ENCODE assay signal across 19 cellular contexts in the genomic region with DNA sequence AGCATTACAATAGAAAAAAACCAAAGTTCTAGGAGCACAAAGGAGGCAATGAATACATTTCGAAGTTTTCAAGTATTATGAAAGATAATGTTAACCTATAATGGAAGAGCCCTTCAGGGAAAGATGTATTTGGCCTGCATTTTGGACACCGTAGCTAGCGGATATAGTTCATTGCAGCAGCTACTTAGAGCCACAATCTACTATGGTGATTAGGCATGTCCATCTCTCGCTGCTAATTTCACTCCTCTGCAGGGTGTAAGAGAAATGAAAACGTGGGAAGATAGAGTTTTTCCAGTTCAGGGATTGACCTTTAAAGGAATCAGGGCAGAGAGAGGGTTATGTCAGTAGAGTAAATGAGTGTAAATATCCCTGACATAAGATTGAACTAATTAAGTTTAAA. TPM values are rescaled to one million over a fixed set of nuclear protein-coding genes. Genes with fewer than 3 reads are reported as not detected.
A peak's percentile ranks its signal among the peaks of the same experiment; 100 is the strongest.
DNase-seq lines count a peak whose midpoint lies in the region; ATAC-seq, FAIRE-seq and TF ChIP-seq lines count a peak whose summit lies in the region.
"Had no signal": no experiment of that assay in that cellular context is flagged by ENCODE, and none has a peak within 500 bp of the region (broad histone marks: within the 10 kb centered on the region; RNA-seq: fewer than 3 reads in every experiment).

No MANE protein-coding gene starts in this region.

- H4K8ac ChIP-seq in mesenchymal stem cell (ENCODE audit: low read length) = no peak overlapping the region

- H2BK15ac ChIP-seq in mesenchymal stem cell (ENCODE audit: low read depth, poor library complexity, severe bottlenecking) = no peak overlapping the region

- no peak for FAIRE-seq in K562 (lab: Jason Lieb, UNC)
- FAIRE-seq: GM12892 had no signal

- H3K36me3 ChIP-seq in K562 (ENCODE audit: control insufficient read depth, insufficient read depth, low read length) = no peaks in the 10 kb centered on the region
- H3K36me3 ChIP-seq in cardiac muscle cell = no peaks in the 10 kb centered on the region
- no peaks in the 10 kb centered on the region for H3K36me3 ChIP-seq in mesenchymal stem cell (ENCODE audit: control insufficient read depth in 1 of 2, insufficient read depth in 2 of 2, low read depth in 1 of 2, low read length in 2 of 2)
- no peaks in the 10 kb centered on the region for H3K36me3 ChIP-seq in spleen
- H3K36me3 ChIP-seq: BLaER1 had no signal

- intact Hi-C loops in K562 (cut with micrococcal nuclease) (no loop called here), spleen (cut with DNase I; ENCODE audit: low total_unique reads) (no loop called here)

- no peaks in the 10 kb centered on the region for H3K27me3 ChIP-seq in K562 (ENCODE audit: control insufficient read depth in 2 of 2, insufficient read depth in 2 of 2, low read length in 2 of 2)
- no peaks in the 10 kb centered on the region for H3K27me3 ChIP-seq in cardiac muscle cell
- no peaks in the 10 kb centered on the region for H3K27me3 ChIP-seq in mesenchymal stem cell (ENCODE audit: control insufficient read depth in 1 of 2, insufficient read depth in 1 of 2, low read length in 2 of 2)
- no peaks in the 10 kb centered on the region for H3K27me3 ChIP-seq in spleen (replicated peaks in 1 of 7)
- H3K27me3 ChIP-seq: BLaER1 had no signal

- no TSS peak for BruUV-seq in K562 (replicated peaks; lab: Mats Ljungman, UMichigan)

- no peak overlapping the region for H3K23ac ChIP-seq in mesenchymal stem cell (ENCODE audit: low read length in 2 of 2)

- POLR2A ChIA-PET in K562 (lab: Yijun Ruan, JAX) = interaction anchor here (1.6 kb wide), 1 partner anchor 9 kb away, joined by 6 read pairs; a partner anchor contains a TSS

- in situ Hi-C loops in K562 (cut with MboI) = no loop called here

- H3K4me2 ChIP-seq in K562 (ENCODE audit: insufficient read depth, low read length) (peak overlapping the region; percentile 67), mesenchymal stem cell (ENCODE audit: low read length, poor library complexity, severe bottlenecking) (no peak overlapping the region)
- H3K4me2 ChIP-seq: BLaER1 had no signal

- no peak overlapping the region for H4K91ac ChIP-seq in mesenchymal stem cell (ENCODE audit: low read length)

- no peak for TF ChIP-seq RAD21 in K562 (CRISPR knock-in tag; conservative IDR thresholded peaks at IDR 0.05 in 1 of 2, IDR thresholded peaks at IDR 0.05 in 1 of 2)

- H3K27ac ChIP-seq in K562 (ENCODE audit: extremely low read depth, low read depth, low read length) (peak overlapping the region; percentile 71), cardiac muscle cell (peak overlapping the region; percentile 49), mesenchymal stem cell (ENCODE audit: low read length, poor library complexity, severe bottlenecking) (no peak overlapping the region), spleen (peak overlapping the region; percentile 18 to 83 (median 66)), substantia nigra (ENCODE audit: low read depth, low read length, poor library complexity, severe bottlenecking) (no peak overlapping the region)
- H3K27ac ChIP-seq: BLaER1, HL-60 had no signal

- H3K79me1 ChIP-seq in mesenchymal stem cell (replicated peaks; ENCODE audit: low read length, poor library complexity, severe bottlenecking) = no peaks in the 10 kb centered on the region

- H2BK120ac ChIP-seq in mesenchymal stem cell (ENCODE audit: low read depth, low read length) = no peak overlapping the region

- no peaks in the 10 kb centered on the region for H3K9me1 ChIP-seq in K562 (ENCODE audit: control insufficient read depth, insufficient read depth, low read length)

- H3K79me2 ChIP-seq in K562 (ENCODE audit: control insufficient read depth, insufficient read depth, low read length) = peaks cover 71% of the 10 kb centered on the region

- H3K18ac ChIP-seq in mesenchymal stem cell (ENCODE audit: low read depth in 1 of 2, low read length in 2 of 2) = no peak overlapping the region

- H3K4me1 ChIP-seq in K562 (replicated peaks in 1 of 2; ENCODE audit: control insufficient read depth in 2 of 2, insufficient read depth in 2 of 2, low read length in 2 of 2) (peaks cover 0 to 34% of the 10 kb centered on the region in 2 experiments; a peak in 3 of 5 replicates), cardiac muscle cell (ENCODE audit: low read depth) (peaks cover 22% of the 10 kb centered on the region), mesenchymal stem cell (ENCODE audit: control insufficient read depth, insufficient read depth, low read depth, low read length) (no peaks in the 10 kb centered on the region), spleen (peaks cover 0 to 17% (median 2%) of the 10 kb centered on the region in 6 donors)
- H3K4me1 ChIP-seq: BLaER1 had no signal

- H3K9me3 ChIP-seq in K562 (replicated peaks; ENCODE audit: control insufficient read depth, insufficient read depth, low read depth, low read length) = no peaks in the 10 kb centered on the region
- no peaks in the 10 kb centered on the region for H3K9me3 ChIP-seq in cardiac muscle cell (ENCODE audit: low read depth)
- H3K9me3 ChIP-seq in mesenchymal stem cell (ENCODE audit: control insufficient read depth, low read length) = no peaks in the 10 kb centered on the region
- H3K9me3 ChIP-seq in spleen = no peaks in the 10 kb centered on the region
- H3K9me3 ChIP-seq: BLaER1 had no signal

- TF ChIP-seq CTCF in K562 (IDR thresholded peaks at IDR 0.05 in 2 of 3, conservative IDR thresholded peaks at IDR 0.05 in 1 of 3; ENCODE audit: insufficient read depth in 2 of 3, low read depth in 1 of 3, low read length in 3 of 3) (no peak), cardiac muscle cell (IDR thresholded peaks at IDR 0.05; ENCODE audit: low read depth, low read length) (no peak), spleen (IDR thresholded peaks at IDR 0.05 in 8 of 11, conservative IDR thresholded peaks at IDR 0.05 in 3 of 11) (no peak)

- H3K4me3 ChIP-seq in K562 (peak overlapping the region; percentile 13; the same call in 1 of the 2 replicates), cardiac muscle cell (no peak overlapping the region), mesenchymal stem cell (ENCODE audit: insufficient read depth in 1 of 2, low read depth in 1 of 2, low read length in 2 of 2) (no peak overlapping the region), spleen (no peak overlapping the region)
- H3K4me3 ChIP-seq: BLaER1 had no signal

- DNase-seq in K562 (ENCODE audit: extremely low read depth in 1 of 4, low spot score in 3 of 4) (no peak), cardiac muscle cell (ENCODE audit: low read depth in 1 of 2, low spot score in 1 of 2) (no peak), mesenchymal stem cell (no peak), spleen (no peak), NOMO-1 treated with DMSO at 0.1 percent for 48 hours (lab: John Stamatoyannopoulos, UW; ENCODE audit: unreplicated experiment) (no peak), substantia nigra (lab: John Stamatoyannopoulos, UW) (no peak)
- DNase-seq: CD4-positive, alpha-beta memory T cell; IMR-90; Karpas-422; NCI-H1417 treated with DMSO at 0.1 percent for 48 hours; NCI-H187 treated with DMSO at 0.1 percent for 48 hours; NCI-H524; NCI-H82; PC-3; RPMI8226 had no signal

- no peak for TF ChIP-seq EP300 in K562 (IDR thresholded peaks at IDR 0.05; ENCODE audit: low read length)

- H3K9ac ChIP-seq in K562 (ENCODE audit: insufficient read depth in 1 of 2, low read depth in 2 of 2, low read length in 2 of 2) = peak overlapping the region in 1 of 2 experiments; percentile 57; a peak in 2 of 4 replicates
- no peak overlapping the region for H3K9ac ChIP-seq in mesenchymal stem cell (ENCODE audit: low read length)
- H3K9ac ChIP-seq: BLaER1 had no signal

- peak overlapping the region; percentile 77 for H2AFZ ChIP-seq in K562 (ENCODE audit: low read depth, low read length)
- H2AFZ ChIP-seq in mesenchymal stem cell (ENCODE audit: low read depth, low read length) = no peak overlapping the region

- CTCF ChIA-PET in K562 (lab: Yijun Ruan, JAX; ENCODE audit: low intra/inter-chr PET ratio) = no interaction called here

- H3K4ac ChIP-seq in mesenchymal stem cell (ENCODE audit: low read depth in 1 of 2, low read length in 2 of 2) = no peak overlapping the region

- no peak overlapping the region for H3K14ac ChIP-seq in mesenchymal stem cell (ENCODE audit: low read length in 2 of 2)

- TF ChIP-seq POLR2A in K562 (conservative IDR thresholded peaks at IDR 0.05) = no peak
- no peak for TF ChIP-seq POLR2A in spleen (IDR thresholded peaks at IDR 0.05)

- no peak overlapping the region for H2BK12ac ChIP-seq in mesenchymal stem cell (ENCODE audit: low read length in 2 of 2)

- H2AK5ac ChIP-seq in mesenchymal stem cell (ENCODE audit: low read length, severe bottlenecking) = peak overlapping the region; percentile 29

- ATAC-seq in K562 (peak; percentile 59), GM18520 (IDR thresholded peaks at IDR 0.05; ENCODE audit: unreplicated experiment) (no peak)
- ATAC-seq: PC-3 had no signal

- no peak overlapping the region for H2BK5ac ChIP-seq in mesenchymal stem cell (ENCODE audit: low read depth, low read length, poor library complexity, severe bottlenecking)

- 23% methylated on average over 5 of the region's 5 CpGs for WGBS in K562 (ENCODE audit: insufficient coverage, low coverage, missing lambda C conversion rate)
- WGBS in mesenchymal stem cell = 92% methylated on average over 5 of the region's 5 CpGs
- 52 to 75% (median 68%) methylated on average over 5 of the region's 5 CpGs for WGBS in spleen, 5 donors

- no peaks in the 10 kb centered on the region for H4K20me1 ChIP-seq in K562 (replicated peaks; ENCODE audit: control insufficient read depth, insufficient read depth, low read length)
- H4K20me1 ChIP-seq: BLaER1 had no signal

RNA-seq across cellular contexts. Expression of a gene that starts 8.5 kb away (rescaled TPM):
- 11.7 and 16.8 TPM in 2 replicates for total RNA-seq in K562 (2011; cell fraction: chromatin; rRNA removed; ENCODE audit: low replicate concordance)
- total RNA-seq in K562 (2011; cell fraction: nucleolus; rRNA removed) = 12.2 and 13.9 TPM in 2 replicates
- total RNA-seq in K562 (2011; cell fraction: nucleoplasm; rRNA removed) = 12.6 and 12.7 TPM in 2 replicates
- total RNA-seq in K562 (2014; rRNA removed) (65.1 and 71.8 TPM in 2 replicates), K562 (2014; rRNA removed; fragmentation: Illumina TruSeq; extraction: Trizol) (81.0 and 86.4 TPM in 2 replicates), K562 (2015; rRNA removed; fragmentation: Illumina TruSeq; extraction: Trizol) (87.7 and 92.4 TPM in 2 replicates), K562 (2021) (70.5 and 74.6 TPM in 2 replicates), cardiac muscle cell (0.74 and 1.1 TPM in 2 replicates), spleen (100 to 1,000 TPM in 6 of 7 donors, 10 to 100 TPM in 1; 66.5 to 205 (median 169) TPM)
- polyA plus RNA-seq in K562 (2011; rRNA removed) (29.3 and 43.5 TPM in 2 replicates), K562 (2014; fragmentation: Illumina TruSeq; extraction: Trizol) (66.6 and 73.8 TPM in 2 replicates), K562 (2014; fragmentation: Nextera tagmentation; extraction: Ambion mirVana) (10 to 100 TPM; 20.6 to 31.5 TPM), K562 (2014; rRNA removed) (63.4 and 69.0 TPM in 2 replicates), cardiac muscle cell (0.87 and 1.0 TPM in 2 replicates), spleen (10 to 100 TPM; 19.2 to 78.9 (median 23.4) TPM)
- polyA plus RNA-seq in K562 (2011; cell fraction: cytosol; rRNA removed) = 22.5 and 40.5 TPM in 2 replicates
- 14.2 and 19.0 TPM in 2 replicates for polyA plus RNA-seq in K562 (2011; cell fraction: nucleus; rRNA removed)
- 44.5 and 64.1 TPM in 2 replicates for polyA plus RNA-seq in K562 (2012)
- 31.3 and 39.1 TPM in 2 replicates for polyA minus RNA-seq in K562 (2011; rRNA and poly(A)+ RNA removed)
- polyA minus RNA-seq in K562 (2011; cell fraction: cytosol; rRNA and poly(A)+ RNA removed) = 23.3 and 34.4 TPM in 2 replicates
- polyA minus RNA-seq in K562 (2011; cell fraction: nucleus; rRNA and poly(A)+ RNA removed) = 26.5 and 38.9 TPM in 2 replicates
- 8.7 TPM for polyA plus RNA-seq in mesenchymal stem cell (2013, experiment 1 of 2)
- 8.5 TPM for polyA plus RNA-seq in mesenchymal stem cell (2013, experiment 2 of 2)
- total RNA-seq: CD4-positive, alpha-beta memory T cell had no signal

Comparison
In these comparisons a context has a peak if more than half of its experiments do, and no peak if none do; other contexts are left out.
1. H3K27ac ChIP-seq: peak in K562 (single experiment), cardiac muscle cell (single experiment) and spleen (8 of 8); none in mesenchymal stem cell (single experiment) and substantia nigra (single experiment).